In genomic region chr7:128204455-128204854, GRCh38 we compare ENCODE assay signal across 26 cellular contexts. TPM values are rescaled to one million over a fixed set of nuclear protein-coding genes. Genes with fewer than 3 reads are reported as not detected.
"Had no signal": no experiment of that assay in that cellular context is flagged by ENCODE, and none has a peak within 500 bp of the region (broad histone marks: within the 10 kb centered on the region; RNA-seq: fewer than 3 reads in every experiment).

No MANE protein-coding gene starts in this region.

- H3K79me2 ChIP-seq: hepatocyte had no signal

- H3K4me1 ChIP-seq: prostate gland had no signal

- H3K36me3 ChIP-seq: left lung, lower lobe of right lung, pancreas, prostate gland, suprapubic skin, thoracic aorta, tibial artery, vagina had no signal

- H3K4me3 ChIP-seq: hepatocyte, left lung, lower lobe of right lung, pancreas, prostate gland, skin epidermis, suprapubic skin, thoracic aorta, tibial artery, vagina had no signal

- ATAC-seq: left colon; left lung; lower lobe of right lung; naive thymus-derived CD8-positive, alpha-beta T cell; right cardiac atrium; sciatic nerve; stimulated activated effector memory CD8-positive, alpha-beta T cell treated with anti-CD3 and anti-CD28 coated beads, Interleukin-12 subunit alpha, Interleukin-12 subunit beta, amount 100 ng/mL, for 72 hours had no signal

- DNase-seq: left colon; left lung; lower lobe of right lung; mammary epithelial cell; mesenchymal stem cell; naive thymus-derived CD8-positive, alpha-beta T cell; nucleus accumbens; pancreas; retina; right cardiac atrium; stimulated activated CD4-positive, alpha-beta T cell treated with anti-CD3 and anti-CD28 coated beads, Interleukin-4, amount 100 ng/mL, for 24 hours; stimulated activated naive CD4-positive, alpha-beta T cell; tibial artery; trophoblast cell had no signal

- H3K4me2 ChIP-seq: hepatocyte had no signal

- H3K27ac ChIP-seq: hepatocyte, left lung, lower lobe of right lung, pancreas, prostate gland, skin epidermis, suprapubic skin, thoracic aorta, tibial artery, vagina had no signal

- H2AFZ ChIP-seq: hepatocyte had no signal

- H3K9me3 ChIP-seq: left lung, lower lobe of right lung, pancreas, prostate gland, suprapubic skin, thoracic aorta, tibial artery, vagina had no signal

- H3K27me3 ChIP-seq: pancreas, vagina had no signal

- FAIRE-seq: keratinocyte, pancreas had no signal

RNA-seq across cellular contexts. Expression of gene LEP, which starts 36.6 kb away (rescaled TPM):
- total RNA-seq: hepatocyte; liver; lower lobe of right lung; mucosa of gallbladder; naive thymus-derived CD8-positive, alpha-beta T cell; neural crest cell; prostate gland; thoracic aorta had no signal
- polyA plus RNA-seq: hepatocyte; naive thymus-derived CD8-positive, alpha-beta T cell had no signal
